Comparison of ENCODE assay signal across 7 cellular contexts in the genomic region with DNA sequence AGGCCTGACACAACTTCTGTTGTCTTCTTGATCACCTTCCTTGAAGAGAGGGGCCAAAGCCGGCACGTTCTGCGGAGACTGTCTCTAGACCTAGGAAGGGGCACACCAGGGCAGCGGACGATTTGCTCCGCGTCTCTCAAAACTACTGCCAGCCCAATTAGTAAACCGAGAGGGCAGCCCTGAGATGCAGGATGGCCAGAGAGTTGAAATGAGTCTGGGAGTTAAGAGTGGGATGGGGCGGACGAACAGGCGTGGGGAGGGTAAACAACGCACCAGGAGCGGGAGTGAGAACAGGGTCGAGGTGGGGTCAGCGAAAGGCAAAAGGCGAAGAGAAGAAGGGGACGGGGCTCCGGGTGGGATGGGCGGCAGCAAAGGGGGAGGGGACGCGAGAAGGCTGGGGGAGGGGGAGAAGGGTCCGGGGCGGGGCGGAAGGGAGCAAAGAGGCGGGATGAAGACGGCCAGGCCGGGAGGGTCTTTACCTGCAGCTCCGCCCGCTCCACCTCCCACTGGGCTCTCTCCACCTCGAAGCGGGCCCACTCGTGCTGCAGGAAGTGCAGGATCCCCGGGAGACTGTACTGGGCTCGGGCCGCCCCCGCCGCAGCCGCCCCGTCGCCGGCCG. TPM values are rescaled to one million over a fixed set of nuclear protein-coding genes. Genes with fewer than 3 reads are reported as not detected.
A peak's percentile ranks its signal among the peaks of the same experiment; 100 is the strongest.
DNase-seq lines count a peak whose midpoint lies in the region; FAIRE-seq and TF ChIP-seq lines count a peak whose summit lies in the region.

No MANE protein-coding gene starts in this region.

- CTCF ChIA-PET in HEK293T (lab: Yijun Ruan, JAX), result no interaction called here
- CTCF ChIA-PET in activated CD4-positive, alpha-beta memory T cell treated with anti-CD3 and anti-CD28 coated beads, Interleukin-2, amount 10 ng/mL, durations not matched to agents 7 days and 5 days (lab: Charles Lee), result no interaction called here

- TF ChIP-seq CTCF in NB4 (IDR thresholded peaks at IDR 0.05; ENCODE audit: low read depth, low read length), result no peak
- no peak for TF ChIP-seq CTCF in endothelial cell (IDR thresholded peaks at IDR 0.05; ENCODE audit: unreplicated experiment)

- H3K4me1 ChIP-seq in subcutaneous abdominal adipose tissue (ENCODE audit: control insufficient read depth in 5 of 5, insufficient read depth in 5 of 5, low read length in 5 of 5), result peaks cover 0 to 27% (median 23%) of the 10 kb centered on the region in 5 donors

- peak overlapping the region; percentile 97 for H3K4me3 Mint-ChIP-seq in activated CD4-positive, alpha-beta memory T cell treated with anti-CD3 and anti-CD28 coated beads, Interleukin-2, amount 10 ng/mL, durations not matched to agents 7 days and 5 days
- peak overlapping the region; percentile 98 for H3K4me3 Mint-ChIP-seq in endothelial cell (ENCODE audit: unreplicated experiment)

- peaks cover 60% of the 10 kb centered on the region for H3K4me1 Mint-ChIP-seq in activated CD4-positive, alpha-beta memory T cell treated with anti-CD3 and anti-CD28 coated beads, Interleukin-2, amount 10 ng/mL, durations not matched to agents 7 days and 5 days
- H3K4me1 Mint-ChIP-seq in endothelial cell (ENCODE audit: unreplicated experiment), result peaks cover 58% of the 10 kb centered on the region

- peak overlapping the region in 4 of 5 donors; percentile 47 to 86 (median 80) for H3K9ac ChIP-seq in subcutaneous abdominal adipose tissue (ENCODE audit: low read length in 5 of 5)

- TF ChIP-seq POLR2A in GM12892 (IDR thresholded peaks at IDR 0.05; ENCODE audit: low read depth, low read length), result no peak
- no peak for TF ChIP-seq POLR2A in NB4 (IDR thresholded peaks at IDR 0.05; ENCODE audit: extremely low read depth, insufficient read length)

- H3K27me3 Mint-ChIP-seq in activated CD4-positive, alpha-beta memory T cell treated with anti-CD3 and anti-CD28 coated beads, Interleukin-2, amount 10 ng/mL, durations not matched to agents 7 days and 5 days, result no peaks in the 10 kb centered on the region
- peaks cover 19% of the 10 kb centered on the region for H3K27me3 Mint-ChIP-seq in endothelial cell (ENCODE audit: unreplicated experiment)

- no peaks in the 10 kb centered on the region for H3K27me3 ChIP-seq in subcutaneous abdominal adipose tissue (ENCODE audit: control insufficient read depth in 5 of 5, insufficient read depth in 4 of 5, low read length in 5 of 5)

- peak overlapping the region; percentile 67 for H3K27ac ChIP-seq in subcutaneous abdominal adipose tissue (ENCODE audit: low read depth, low read length)

- H3K4me3 ChIP-seq in NB4 (ENCODE audit: low read depth, low read length) (peak overlapping the region; percentile 84), subcutaneous abdominal adipose tissue (ENCODE audit: low read depth in 1 of 5, low read length in 5 of 5) (peak overlapping the region; percentile 86 to 90 (median 88))

- H3K36me3 ChIP-seq in subcutaneous abdominal adipose tissue (ENCODE audit: control insufficient read depth in 5 of 5, insufficient read depth in 5 of 5, low read length in 5 of 5), result no peaks in the 10 kb centered on the region

- peak; percentile 51 for FAIRE-seq in GM12892 (lab: Jason Lieb, UNC)

- DNase-seq in GM12892 (ENCODE audit: insufficient read length) (peak; percentile 9), HEK293T (ENCODE audit: extremely low spot score) (peak; percentile 57), NB4 (ENCODE audit: low read depth) (peak; percentile 68), endothelial cell (ENCODE audit: low spot score) (peak; percentile 53), myocyte (ENCODE audit: low read depth) (peak; percentile 42)
- DNase-seq in activated CD4-positive, alpha-beta memory T cell treated with anti-CD3 and anti-CD28 coated beads, Interleukin-2, amount 10 ng/mL, durations not matched to agents 7 days and 5 days, result peak; percentile 34

- POLR2A ChIA-PET in HEK293T (lab: Yijun Ruan, JAX), result interaction anchor here (1.0 to 1.8 kb wide), 3 partner anchors 15 to 21 kb away, joined by 3 to 6 read pairs (median 3); no protein-coding TSS in a partner anchor
- POLR2A ChIA-PET in activated CD4-positive, alpha-beta memory T cell treated with anti-CD3 and anti-CD28 coated beads, Interleukin-2, amount 10 ng/mL, durations not matched to agents 7 days and 5 days (lab: Charles Lee), result interaction anchor here (0.8 to 1.8 kb wide), 8 partner anchors 10 to 359 kb away, joined by 3 to 9 read pairs (median 5); partner anchors contain the start of genes CEBPZ, EIF2AK2, NDUFAF7 and PRKD3

- H3K9me3 ChIP-seq in subcutaneous abdominal adipose tissue (ENCODE audit: control insufficient read depth in 5 of 5, low read length in 5 of 5), result no peaks in the 10 kb centered on the region

- H3K36me3 Mint-ChIP-seq in activated CD4-positive, alpha-beta memory T cell treated with anti-CD3 and anti-CD28 coated beads, Interleukin-2, amount 10 ng/mL, durations not matched to agents 7 days and 5 days (ENCODE audit: low read depth), result peaks cover 26% of the 10 kb centered on the region
- H3K36me3 Mint-ChIP-seq in endothelial cell (ENCODE audit: low read depth, unreplicated experiment), result peaks cover 8% of the 10 kb centered on the region

- peak overlapping the region; percentile 84 for H3K27ac Mint-ChIP-seq in activated CD4-positive, alpha-beta memory T cell treated with anti-CD3 and anti-CD28 coated beads, Interleukin-2, amount 10 ng/mL, durations not matched to agents 7 days and 5 days
- peak overlapping the region; percentile 91 for H3K27ac Mint-ChIP-seq in endothelial cell (ENCODE audit: unreplicated experiment)

- no peaks in the 10 kb centered on the region for H3K9me3 Mint-ChIP-seq in activated CD4-positive, alpha-beta memory T cell treated with anti-CD3 and anti-CD28 coated beads, Interleukin-2, amount 10 ng/mL, durations not matched to agents 7 days and 5 days
- no peaks in the 10 kb centered on the region for H3K9me3 Mint-ChIP-seq in endothelial cell (ENCODE audit: unreplicated experiment)

TF ChIP-seq in HEK293T, 16 proteins besides CTCF, POLR2A, EP300 and RAD21:
- no peak for TF ChIP-seq CTBP1 (IDR thresholded peaks at IDR 0.05; ENCODE audit: borderline replicate concordance)
- no peak for TF ChIP-seq LEF1 (IDR thresholded peaks at IDR 0.05; ENCODE audit: borderline replicate concordance)
- TF ChIP-seq L3MBTL2 (conservative IDR thresholded peaks at IDR 0.05), result no peak
- no peak for TF ChIP-seq ZNF384 (IDR thresholded peaks at IDR 0.05)

RNA-seq across cellular contexts. Expression of gene STRN, which starts 0.5 kb away (rescaled TPM):
- 11.2 TPM for polyA plus RNA-seq in GM12892 (2012; ENCODE audit: missing spikeins)
- total RNA-seq in activated CD4-positive, alpha-beta memory T cell treated with anti-CD3 and anti-CD28 coated beads, Interleukin-2, amount 10 ng/mL, durations not matched to agents 7 days and 5 days, result 10 to 100 TPM; 33.7 to 34.4 TPM
- 52.0 TPM for total RNA-seq in endothelial cell (ENCODE audit: unreplicated experiment)
- total RNA-seq in myocyte, result 18.3 and 25.1 TPM in 2 replicates
- 8.5 TPM for polyA plus RNA-seq in myocyte (2012)

Comparison
In these comparisons a context has a peak if more than half of its experiments do, and no peak if none do; other contexts are left out.
1. Peak in every context shown above with its lines: DNase-seq, H3K4me3 ChIP-seq and H3K27ac ChIP-seq.
2. DNase-seq: peak in every context shown above with its lines; median percentile 68 in NB4; 57 in HEK293T; 53 in endothelial cell; 42 in myocyte; 34 in activated CD4-positive, alpha-beta memory T cell treated with anti-CD3 and anti-CD28 coated beads, Interleukin-2, amount 10 ng/mL, durations not matched to agents 7 days and 5 days; 9 in GM12892.